Comparison of ENCODE assay signal across 19 cellular contexts in the genomic region with DNA sequence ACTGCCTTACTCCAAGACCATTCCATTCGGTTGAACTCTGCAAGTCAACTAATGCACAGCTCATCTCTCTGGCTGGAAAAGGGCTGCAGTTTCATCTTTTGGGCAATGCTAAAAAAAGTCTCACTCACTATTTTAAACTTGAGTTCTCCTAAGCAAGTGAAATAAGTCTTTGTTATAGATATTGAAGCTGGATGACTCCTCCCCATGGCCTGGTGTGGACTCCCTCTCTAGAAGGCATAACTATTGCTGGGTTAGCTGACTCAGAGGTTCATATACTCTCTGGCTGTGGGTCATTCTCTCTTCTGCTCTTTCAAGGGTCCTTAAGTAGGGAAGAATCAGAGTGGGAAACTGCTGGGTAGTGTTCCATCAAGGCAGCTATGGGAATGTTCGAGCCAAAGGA.
DNase-seq lines count a peak whose midpoint lies in the region; ATAC-seq and TF ChIP-seq lines count a peak whose summit lies in the region.
"Had no signal": no experiment of that assay in that cellular context is flagged by ENCODE, and none has a peak within 500 bp of the region (broad histone marks: within the 10 kb centered on the region; RNA-seq: fewer than 3 reads in every experiment).

No MANE protein-coding gene starts in this region.

- dilution Hi-C loops in mammary epithelial cell (cut with HindIII; ENCODE audit: low sequenced_read_pairs), result no loop called here

- H3K4me1 ChIP-seq in mammary epithelial cell (ENCODE audit: insufficient read depth, low read length), result peaks cover 31% of the 10 kb centered on the region
- H3K4me1 ChIP-seq in breast epithelium, result no peaks in the 10 kb centered on the region
- peaks cover 2% of the 10 kb centered on the region for H3K4me1 ChIP-seq in mucosa of descending colon (ENCODE audit: low read depth)
- H3K4me1 ChIP-seq: Peyer's patch had no signal

- no peak overlapping the region for H3K4me2 ChIP-seq in mammary epithelial cell (ENCODE audit: insufficient read depth, low read depth, low read length)

- 97% methylated on average over 2 of the region's 2 CpGs for WGBS in mammary epithelial cell (ENCODE audit: low coverage, missing lambda C conversion rate)

- H3K79me2 ChIP-seq in mammary epithelial cell (ENCODE audit: insufficient read depth, low read length), result no peaks in the 10 kb centered on the region

- intact Hi-C loops in mammary epithelial cell (cut with micrococcal nuclease), result no loop called here
- intact Hi-C loops in breast epithelium (cut with DNase I; ENCODE audit: low total_unique reads), result no loop called here
- intact Hi-C loops in mucosa of descending colon (cut with DNase I, micrococcal nuclease), result no loop called here

- H3K36me3 ChIP-seq in mammary epithelial cell (ENCODE audit: insufficient read depth, low read length) (no peaks in the 10 kb centered on the region), breast epithelium (no peaks in the 10 kb centered on the region), mucosa of descending colon (ENCODE audit: low read depth) (no peaks in the 10 kb centered on the region)
- H3K36me3 ChIP-seq: Peyer's patch had no signal

- H3K9me3 ChIP-seq in mammary epithelial cell (replicated peaks; ENCODE audit: insufficient read depth, low read length) (peaks cover 8% of the 10 kb centered on the region), breast epithelium (no peaks in the 10 kb centered on the region), mucosa of descending colon (peaks cover 4% of the 10 kb centered on the region)

- no peak for TF ChIP-seq POLR2A in breast epithelium (IDR thresholded peaks at IDR 0.05)

- CTCF ChIA-PET in mammary epithelial cell (lab: Charles Lee; ENCODE audit: low non-redundant PET), result no interaction called here

- H3K27me3 ChIP-seq in mammary epithelial cell (ENCODE audit: insufficient read depth, low read length) (no peaks in the 10 kb centered on the region), breast epithelium (no peaks in the 10 kb centered on the region)
- H3K27me3 ChIP-seq: Peyer's patch had no signal

- no peak overlapping the region for H2AFZ ChIP-seq in mammary epithelial cell (ENCODE audit: low read depth, low read length)

- H3K9ac ChIP-seq in mammary epithelial cell (ENCODE audit: insufficient read depth, low read length), result no peak overlapping the region

- no peak for ATAC-seq in GM21515 (IDR thresholded peaks at IDR 0.05; ENCODE audit: unreplicated experiment)
- no peak for ATAC-seq in mucosa of descending colon
- ATAC-seq: Right ventricle myocardium inferior had no signal

- H3K4me3 ChIP-seq in mammary epithelial cell (replicated peaks in 1 of 3; ENCODE audit: insufficient read depth in 1 of 3, low read depth in 2 of 3, low read length in 3 of 3), result no peak overlapping the region
- H3K4me3 ChIP-seq in breast epithelium, result no peak overlapping the region
- no peak overlapping the region for H3K4me3 ChIP-seq in foreskin fibroblast (ENCODE audit: low read depth in 1 of 2, low read length in 2 of 2)
- no peak overlapping the region for H3K4me3 ChIP-seq in mucosa of descending colon
- H3K4me3 ChIP-seq: Peyer's patch had no signal

- no peaks in the 10 kb centered on the region for H4K20me1 ChIP-seq in mammary epithelial cell (ENCODE audit: insufficient read depth, low read length)

- DNase-seq in mammary epithelial cell (peak; percentile 57), breast epithelium (ENCODE audit: low spot score in 2 of 2) (no peak), RPMI7951 (ENCODE audit: low read depth) (peak; percentile 47), foreskin fibroblast (peak; percentile 58 to 73), NCI-H1105 (lab: John Stamatoyannopoulos, UW) (no peak), mucosa of descending colon (no peak), germinal center (ENCODE audit: low spot score) (no peak)
- DNase-seq: 8988T; CD4-positive, alpha-beta memory T cell; DMS153; NCI-H1436 treated with DMSO at 0.1 percent for 48 hours; NCI-H2029 treated with DMSO at 0.1 percent for 48 hours; NCI-H510A; NCI-H748 treated with DMSO at 0.1 percent for 48 hours; NK-92 treated with Interleukin-12 subunit alpha and Interleukin-12 subunit beta, amount 100 ng/mL, for 24 hours; Peyer's patch had no signal

- H3K27ac ChIP-seq in mammary epithelial cell (ENCODE audit: insufficient read depth, low read depth, low read length), result no peak overlapping the region
- no peak overlapping the region for H3K27ac ChIP-seq in breast epithelium
- H3K27ac ChIP-seq: HL-60, Peyer's patch had no signal

- in situ Hi-C loops in mammary epithelial cell (cut with MboI; ENCODE audit: low sequenced_read_pairs in 2 of 2), result no loop called here

- no peak for TF ChIP-seq CTCF in mammary epithelial cell (conservative IDR thresholded peaks at IDR 0.05 in 1 of 2, IDR thresholded peaks at IDR 0.05 in 1 of 2; ENCODE audit: extremely low read depth in 1 of 2, insufficient read depth in 1 of 2, low read depth in 1 of 2, low read length in 2 of 2)
- no peak for TF ChIP-seq CTCF in breast epithelium (IDR thresholded peaks at IDR 0.05)
- no peak for TF ChIP-seq CTCF in foreskin fibroblast (IDR thresholded peaks at IDR 0.05; ENCODE audit: low read depth, low read length)
- TF ChIP-seq CTCF in mucosa of descending colon (IDR thresholded peaks at IDR 0.05), result no peak

- BruUV-seq in mammary epithelial cell (replicated peaks; lab: Mats Ljungman, UMichigan), result no TSS peak

Comparison
In these comparisons a context has a peak if more than half of its experiments do, and no peak if none do; other contexts are left out.
1. DNase-seq: peak in mammary epithelial cell (single experiment), RPMI7951 (single experiment) and foreskin fibroblast (2 of 2); none in breast epithelium (0 of 2), NCI-H1105 (single experiment), mucosa of descending colon (0 of 3) and germinal center (single experiment).